Comparison of ENCODE assay signal across 21 cellular contexts in genomic region chr1:3824650-3825049, GRCh38. TPM values are rescaled to one million over a fixed set of nuclear protein-coding genes. Genes with fewer than 3 reads are reported as not detected.
A peak's percentile ranks its signal among the peaks of the same experiment; 100 is the strongest.
DNase-seq lines count a peak whose midpoint lies in the region; ATAC-seq and TF ChIP-seq lines count a peak whose summit lies in the region.
"Had no signal": no experiment of that assay in that cellular context is flagged by ENCODE, and none has a peak within 500 bp of the region (broad histone marks: within the 10 kb centered on the region; RNA-seq: fewer than 3 reads in every experiment).

No MANE protein-coding gene starts in this region.

- no peaks in the 10 kb centered on the region for H3K4me1 Mint-ChIP-seq in activated naive CD4-positive, alpha-beta T cell treated with anti-CD3 and anti-CD28 coated beads, Interleukin-2, amount 10 ng/mL, durations not matched to agents 7 days and 5 days
- H3K4me1 Mint-ChIP-seq in activated naive CD4-positive, alpha-beta T cell treated with anti-CD3 and anti-CD28 coated beads for 36 hours (ENCODE audit: low read depth) = no peaks in the 10 kb centered on the region
- H3K4me1 Mint-ChIP-seq: B cell; CD4-positive, CD25-positive, alpha-beta regulatory T cell had no signal

- intact Hi-C loops in activated naive CD4-positive, alpha-beta T cell treated with anti-CD3 and anti-CD28 coated beads for 36 hours (cut with micrococcal nuclease) = no loop called here
- intact Hi-C loops in lower lobe of right lung (cut with DNase I) = no loop called here

- H3K4ac ChIP-seq in trophoblast cell (ENCODE audit: low read depth, low read length) = no peak overlapping the region

- no peak overlapping the region for H3K9ac ChIP-seq in trophoblast cell (ENCODE audit: low read length)
- H3K9ac ChIP-seq: BLaER1 had no signal

- no peak overlapping the region for H2BK120ac ChIP-seq in trophoblast cell (ENCODE audit: insufficient read depth, low read length, poor library complexity)

- no peak overlapping the region for H4K91ac ChIP-seq in trophoblast cell (ENCODE audit: low read depth, low read length)

- no peaks in the 10 kb centered on the region for H3K79me1 ChIP-seq in trophoblast cell (ENCODE audit: low read length)

- H2BK5ac ChIP-seq in trophoblast cell (ENCODE audit: low read depth, low read length, poor library complexity) = no peak overlapping the region

- H3K4me1 ChIP-seq in lower lobe of right lung (no peaks in the 10 kb centered on the region), trophoblast cell (ENCODE audit: control insufficient read depth in 1 of 2, insufficient read depth in 2 of 2, low read length in 2 of 2) (no peaks in the 10 kb centered on the region)
- H3K4me1 ChIP-seq: Caco-2, HAP-1 had no signal

- CTCF ChIA-PET in activated naive CD4-positive, alpha-beta T cell treated with anti-CD3 and anti-CD28 coated beads, Interleukin-2, amount 10 ng/mL, durations not matched to agents 7 days and 5 days (lab: Charles Lee) = no interaction called here
- CTCF ChIA-PET in activated naive CD4-positive, alpha-beta T cell treated with anti-CD3 and anti-CD28 coated beads for 36 hours (lab: Charles Lee) = no interaction called here

- H3K9me3 Mint-ChIP-seq in activated naive CD4-positive, alpha-beta T cell treated with anti-CD3 and anti-CD28 coated beads, Interleukin-2, amount 10 ng/mL, durations not matched to agents 7 days and 5 days = no peaks in the 10 kb centered on the region
- no peaks in the 10 kb centered on the region for H3K9me3 Mint-ChIP-seq in activated naive CD4-positive, alpha-beta T cell treated with anti-CD3 and anti-CD28 coated beads for 36 hours
- H3K9me3 Mint-ChIP-seq: CD4-positive, CD25-positive, alpha-beta regulatory T cell; CD8-positive, alpha-beta T cell had no signal

- no peak overlapping the region for H3K23ac ChIP-seq in trophoblast cell (ENCODE audit: low read length)

- no peak overlapping the region for H2AFZ ChIP-seq in trophoblast cell (ENCODE audit: insufficient read depth, low read length, poor library complexity)

- H3K27me3 ChIP-seq in lower lobe of right lung (ENCODE audit: low read depth) = no peaks in the 10 kb centered on the region
- H3K27me3 ChIP-seq in trophoblast cell (ENCODE audit: insufficient read depth, low read length) = no peaks in the 10 kb centered on the region
- H3K27me3 ChIP-seq: BLaER1 had no signal

- H3K27ac Mint-ChIP-seq in activated naive CD4-positive, alpha-beta T cell treated with anti-CD3 and anti-CD28 coated beads, Interleukin-2, amount 10 ng/mL, durations not matched to agents 7 days and 5 days = peak overlapping the region; percentile 73
- no peak overlapping the region for H3K27ac Mint-ChIP-seq in activated naive CD4-positive, alpha-beta T cell treated with anti-CD3 and anti-CD28 coated beads for 36 hours
- H3K27ac Mint-ChIP-seq: B cell; CD4-positive, CD25-positive, alpha-beta regulatory T cell; CD8-positive, alpha-beta T cell had no signal

- H3K14ac ChIP-seq in trophoblast cell (ENCODE audit: low read length) = no peak overlapping the region

- no CpG with 5 or more reads among the region's 8 CpGs for WGBS in trophoblast cell (ENCODE audit: extremely low coverage, insufficient coverage, insufficient read length)

- H2BK12ac ChIP-seq in trophoblast cell (ENCODE audit: low read length) = no peak overlapping the region

- H3K4me2 ChIP-seq in trophoblast cell (ENCODE audit: low read length) = no peak overlapping the region

- no peaks in the 10 kb centered on the region for H3K79me2 ChIP-seq in trophoblast cell (ENCODE audit: control insufficient read depth, insufficient read depth, low read length, poor library complexity)

- no peak for DNase-seq in activated naive CD4-positive, alpha-beta T cell treated with anti-CD3 and anti-CD28 coated beads, Interleukin-2, amount 10 ng/mL, durations not matched to agents 7 days and 5 days
- no peak for DNase-seq in activated naive CD4-positive, alpha-beta T cell treated with anti-CD3 and anti-CD28 coated beads for 36 hours
- peak; percentile 11 for DNase-seq in lower lobe of right lung
- no peak for DNase-seq in trophoblast cell
- DNase-seq in NCI-H510A (lab: John Stamatoyannopoulos, UW) = no peak
- DNase-seq: Caco-2; CD4-positive, CD25-positive, alpha-beta regulatory T cell; CD8-positive, alpha-beta T cell; DMS153; DMS79; EL; GDM1; GOT3 had no signal

- H3K18ac ChIP-seq in trophoblast cell (ENCODE audit: low read length) = no peak overlapping the region

- no peak overlapping the region for H4K8ac ChIP-seq in trophoblast cell (ENCODE audit: low read depth, low read length)

- H3K27me3 Mint-ChIP-seq in activated naive CD4-positive, alpha-beta T cell treated with anti-CD3 and anti-CD28 coated beads, Interleukin-2, amount 10 ng/mL, durations not matched to agents 7 days and 5 days = no peaks in the 10 kb centered on the region
- H3K27me3 Mint-ChIP-seq in activated naive CD4-positive, alpha-beta T cell treated with anti-CD3 and anti-CD28 coated beads for 36 hours (ENCODE audit: low read depth) = no peaks in the 10 kb centered on the region
- H3K27me3 Mint-ChIP-seq: B cell; CD4-positive, CD25-positive, alpha-beta regulatory T cell had no signal

- no peak for TF ChIP-seq CTCF in lower lobe of right lung (IDR thresholded peaks at IDR 0.05)

- H3K27ac ChIP-seq in lower lobe of right lung (no peak overlapping the region), trophoblast cell (ENCODE audit: low read depth, low read length) (no peak overlapping the region)
- H3K27ac ChIP-seq: 22Rv1, BLaER1, C4-2B had no signal

- no peak overlapping the region for H4K12ac ChIP-seq in trophoblast cell (ENCODE audit: low read depth, low read length)

- H3K9me3 ChIP-seq in lower lobe of right lung (no peaks in the 10 kb centered on the region), trophoblast cell (ENCODE audit: insufficient read depth, low read depth, low read length) (no peaks in the 10 kb centered on the region)
- H3K9me3 ChIP-seq: BLaER1, Caco-2, HAP-1 had no signal

- H2AK5ac ChIP-seq in trophoblast cell (ENCODE audit: low read length) = no peak overlapping the region

- H3K36me3 ChIP-seq in lower lobe of right lung (peaks cover 97% of the 10 kb centered on the region), trophoblast cell (ENCODE audit: control insufficient read depth in 1 of 2, insufficient read depth in 2 of 2, low read length in 2 of 2) (peaks cover 61 to 80% of the 10 kb centered on the region in 2 experiments)

- H3K4me3 ChIP-seq in lower lobe of right lung = no peak overlapping the region
- peak overlapping the region; percentile 28 for H3K4me3 ChIP-seq in trophoblast cell (ENCODE audit: low read depth, low read length)
- H3K4me3 ChIP-seq: BLaER1, GM12878, HAP-1 had no signal

- no peak overlapping the region for H3K4me3 Mint-ChIP-seq in activated naive CD4-positive, alpha-beta T cell treated with anti-CD3 and anti-CD28 coated beads, Interleukin-2, amount 10 ng/mL, durations not matched to agents 7 days and 5 days
- H3K4me3 Mint-ChIP-seq in activated naive CD4-positive, alpha-beta T cell treated with anti-CD3 and anti-CD28 coated beads for 36 hours = no peak overlapping the region
- H3K4me3 Mint-ChIP-seq: B cell; CD4-positive, CD25-positive, alpha-beta regulatory T cell; CD8-positive, alpha-beta T cell had no signal

- H3K36me3 Mint-ChIP-seq in activated naive CD4-positive, alpha-beta T cell treated with anti-CD3 and anti-CD28 coated beads, Interleukin-2, amount 10 ng/mL, durations not matched to agents 7 days and 5 days = peaks cover 26% of the 10 kb centered on the region
- H3K36me3 Mint-ChIP-seq in activated naive CD4-positive, alpha-beta T cell treated with anti-CD3 and anti-CD28 coated beads for 36 hours (ENCODE audit: low read depth) = peaks cover 26% of the 10 kb centered on the region

- ATAC-seq in lower lobe of right lung = no peak
- no peak for ATAC-seq in GM19463 (IDR thresholded peaks at IDR 0.05; ENCODE audit: unreplicated experiment)
- no peak for ATAC-seq in HG03025 (IDR thresholded peaks at IDR 0.05; ENCODE audit: low FRiP score, unreplicated experiment)
- ATAC-seq: CD8-positive, alpha-beta T cell; GM12878 had no signal

RNA-seq across cellular contexts. Expression of gene LRRC47, which starts 28.4 kb away (rescaled TPM):
- 10 to 100 TPM; 22.0 to 23.9 TPM for total RNA-seq in activated naive CD4-positive, alpha-beta T cell treated with anti-CD3 and anti-CD28 coated beads for 36 hours
- 34.4 TPM for total RNA-seq in lower lobe of right lung
- polyA plus RNA-seq in trophoblast cell (2013) = 19.3 and 19.6 TPM in 2 replicates

RNA-seq across cellular contexts. Expression of gene CEP104, which starts 32.4 kb away (rescaled TPM):
- 10 to 100 TPM; 25.4 to 27.3 TPM for total RNA-seq in activated naive CD4-positive, alpha-beta T cell treated with anti-CD3 and anti-CD28 coated beads for 36 hours
- 53.9 TPM for total RNA-seq in lower lobe of right lung
- polyA plus RNA-seq in trophoblast cell (2013) = 20.4 and 22.4 TPM in 2 replicates

RNA-seq across cellular contexts. Expression of gene DFFB, which starts 32.6 kb away (rescaled TPM):
- 1 to 10 TPM; 6.3 to 6.5 TPM for total RNA-seq in activated naive CD4-positive, alpha-beta T cell treated with anti-CD3 and anti-CD28 coated beads for 36 hours
- 10.6 TPM for total RNA-seq in lower lobe of right lung
- 3.7 and 4.2 TPM in 2 replicates for polyA plus RNA-seq in trophoblast cell (2013)

RNA-seq across cellular contexts. Expression of gene SMIM1, which starts 52.1 kb away (rescaled TPM):
- total RNA-seq in activated naive CD4-positive, alpha-beta T cell treated with anti-CD3 and anti-CD28 coated beads for 36 hours = 1 to 10 TPM in 1 of 2 experiments, under 1 TPM in 1; 0.83 to 2.0 TPM
- total RNA-seq in lower lobe of right lung = 8.5 TPM
- polyA plus RNA-seq in trophoblast cell (2013) = 4.1 TPM in 2 replicates
- total RNA-seq: GM12878 had no signal
